In genomic region chr13:111270126-111270525, GRCh38 we compare ENCODE assay signal across 17 cellular contexts. TPM values are rescaled to one million over a fixed set of nuclear protein-coding genes. Genes with fewer than 3 reads are reported as not detected.
DNase-seq lines count a peak whose midpoint lies in the region; ATAC-seq and TF ChIP-seq lines count a peak whose summit lies in the region.
"Had no signal": no experiment of that assay in that cellular context is flagged by ENCODE, and none has a peak within 500 bp of the region (broad histone marks: within the 10 kb centered on the region; RNA-seq: fewer than 3 reads in every experiment).

No MANE protein-coding gene starts in this region.

- no peaks in the 10 kb centered on the region for H3K27me3 ChIP-seq in IMR-90 (ENCODE audit: control insufficient read depth, insufficient read depth, low read length)
- H3K27me3 ChIP-seq: colonic mucosa had no signal

- BruUV-seq in IMR-90 (replicated peaks; lab: Mats Ljungman, UMichigan), result no TSS peak

- no peak overlapping the region for H3K9ac ChIP-seq in IMR-90 (ENCODE audit: low read depth, low read length)

- H3K36me3 Mint-ChIP-seq in neural crest cell (ENCODE audit: low read depth), result peaks cover 4% of the 10 kb centered on the region

- H2AK9ac ChIP-seq in IMR-90 (replicated peaks; ENCODE audit: low read depth, low read length, poor library complexity), result no peak overlapping the region

- H3K4me3 ChIP-seq in IMR-90 (ENCODE audit: insufficient read depth, low read depth, low read length), result no peak overlapping the region
- H3K4me3 ChIP-seq in coronary artery, result no peak overlapping the region
- H3K4me3 ChIP-seq: colonic mucosa had no signal

- peak overlapping the region; percentile 15 for H2BK5ac ChIP-seq in IMR-90 (ENCODE audit: low read depth, low read length, poor library complexity, severe bottlenecking)

- no peak overlapping the region for H3K27ac ChIP-seq in IMR-90 (ENCODE audit: insufficient read depth, low read length)
- H3K27ac ChIP-seq in coronary artery, result peak overlapping the region; percentile 50 to 64
- H3K27ac ChIP-seq: colonic mucosa had no signal

- 80% methylated on average over 3 of the region's 5 CpGs; no CpG with 5 or more reads in 1 of the 2 experiments for WGBS in IMR-90 (ENCODE audit: extremely low coverage in 2 of 2, insufficient read length in 1 of 2), 2 experiments

- CTCF ChIA-PET in IMR-90 (lab: Yijun Ruan, JAX), result interaction anchor here (1.2 kb wide), 1 partner anchor 11 kb away, joined by 3 read pairs; no protein-coding TSS in a partner anchor

- H3K18ac ChIP-seq in IMR-90 (ENCODE audit: low read depth, low read length), result no peak overlapping the region

- in situ Hi-C loops in IMR-90 (cut with MboI; ENCODE audit: low sequenced_read_pairs), result no loop called here

- H3K9me1 ChIP-seq in IMR-90 (ENCODE audit: insufficient read depth, low read length), result peaks cover 43% of the 10 kb centered on the region

- peak overlapping the region in 1 of 2 experiments; percentile 15; a peak in 1 of 4 replicates for H4K8ac ChIP-seq in IMR-90 (ENCODE audit: low read depth in 2 of 2, low read length in 2 of 2)

- H3K36me3 ChIP-seq in IMR-90 (ENCODE audit: control insufficient read depth, insufficient read depth, low read length), result peaks cover 31% of the 10 kb centered on the region
- H3K36me3 ChIP-seq: colonic mucosa had no signal

- H3K9me3 ChIP-seq in IMR-90 (ENCODE audit: control insufficient read depth, insufficient read depth, low read length), result no peaks in the 10 kb centered on the region
- H3K9me3 ChIP-seq: colonic mucosa had no signal

- peak overlapping the region; percentile 35; the same call in 1 of the 2 replicates for H3K23ac ChIP-seq in IMR-90 (ENCODE audit: low read depth, low read length)

- H3K4me1 ChIP-seq in IMR-90 (ENCODE audit: control insufficient read depth, insufficient read depth, low read length), result peaks cover 25% of the 10 kb centered on the region
- H3K4me1 ChIP-seq: colonic mucosa had no signal

- H3K4ac ChIP-seq in IMR-90 (ENCODE audit: low read depth, low read length), result peak overlapping the region; percentile 55

- H2BK120ac ChIP-seq in IMR-90 (ENCODE audit: low read depth, low read length), result peak overlapping the region; percentile 12; the same call in 1 of the 2 replicates

- peak overlapping the region; percentile 69 for H3K4me2 ChIP-seq in IMR-90 (ENCODE audit: low read depth, low read length)

- H2BK20ac ChIP-seq in IMR-90 (ENCODE audit: low read depth, low read length), result peak overlapping the region; percentile 21

- H2AFZ ChIP-seq in IMR-90 (replicated peaks; ENCODE audit: low read length, poor library complexity), result no peak overlapping the region

- no peak for ATAC-seq in IMR-90 (ENCODE audit: low read depth)
- no peak for ATAC-seq in HG02642 (IDR thresholded peaks at IDR 0.05; ENCODE audit: poor library complexity, unreplicated experiment)
- ATAC-seq: activated T-cell treated with anti-CD3 and anti-CD28 coated beads, Interleukin-2, amount 50 U/mL, for 4 hours; left lobe of liver; T-cell had no signal

- H2AK5ac ChIP-seq in IMR-90 (ENCODE audit: low read depth, low read length), result no peak overlapping the region; the same call in 1 of the 2 replicates

- no peak for TF ChIP-seq RAD21 in IMR-90 (IDR thresholded peaks at IDR 0.05; ENCODE audit: low read length)

- POLR2A ChIA-PET in IMR-90 (lab: Charles Lee; ENCODE audit: unreplicated experiment), result no interaction called here

- TF ChIP-seq CTCF in IMR-90 (conservative IDR thresholded peaks at IDR 0.05; ENCODE audit: low read depth, low read length) (no peak), coronary artery (IDR thresholded peaks at IDR 0.05) (no peak), neural crest cell (conservative IDR thresholded peaks at IDR 0.05) (no peak)

- no peak overlapping the region for H4K5ac ChIP-seq in IMR-90 (ENCODE audit: low read depth, low read length)

- H4K91ac ChIP-seq in IMR-90 (ENCODE audit: insufficient read depth, low read depth, low read length), result peak overlapping the region; percentile 31; the same call in 1 of the 2 replicates

- H3K79me1 ChIP-seq in IMR-90 (ENCODE audit: low read depth in 1 of 2, low read length in 2 of 2), result peaks cover 16 to 73% of the 10 kb centered on the region in 2 experiments

- no peak for TF ChIP-seq POLR2A in IMR-90 (IDR thresholded peaks at IDR 0.05; ENCODE audit: low read depth, low read length)

- peak overlapping the region; percentile 30 for H3K27ac Mint-ChIP-seq in neural crest cell (ENCODE audit: unreplicated experiment)
- H3K27ac Mint-ChIP-seq: B cell, T-cell had no signal

- H3K56ac ChIP-seq in IMR-90 (ENCODE audit: extremely low read depth, insufficient read depth, low read length), result no peak overlapping the region

- peak; percentile 18 for DNase-seq in AG08395 (ENCODE audit: low spot score)
- DNase-seq in IMR-90, result no peak
- no peak for DNase-seq in coronary artery (ENCODE audit: low spot score)
- no peak for DNase-seq in neural crest cell (ENCODE audit: low read depth, low spot score)
- no peak for DNase-seq in SK-N-DZ (ENCODE audit: low spot score)
- no peak for DNase-seq in Kasumi-1 (lab: John Stamatoyannopoulos, UW)
- no peak for DNase-seq in activated T-cell treated with anti-CD3 and anti-CD28 coated beads, Interleukin-2, amount 50 U/mL, for 1 hour
- DNase-seq: activated CD4-positive, CD25-positive, alpha-beta regulatory T cell; activated T-cell treated with anti-CD3 and anti-CD28 coated beads, Interleukin-2, amount 50 U/mL, for 4 hours; colonic mucosa; DMS153; NCI-H2107; NCI-H69; T-cell had no signal

- H3K9me3 Mint-ChIP-seq in neural crest cell, result no peaks in the 10 kb centered on the region
- H3K9me3 Mint-ChIP-seq: activated T-cell treated with anti-CD3 and anti-CD28 coated beads, Interleukin-2, amount 50 U/mL, for 4 hours; T-cell had no signal

- H3K27me3 Mint-ChIP-seq in neural crest cell (ENCODE audit: low read depth), result no peaks in the 10 kb centered on the region
- H3K27me3 Mint-ChIP-seq: B cell, T-cell had no signal

- H2BK15ac ChIP-seq in IMR-90 (ENCODE audit: low read depth, low read length), result no peak overlapping the region

- dilution Hi-C loops in IMR-90 (cut with HindIII; ENCODE audit: low sequenced_read_pairs, unreplicated experiment), result no loop called here

- intact Hi-C loops in IMR-90 (cut with micrococcal nuclease), result no loop called here

- peak overlapping the region; percentile 48; the same call in 1 of the 2 replicates for H3K14ac ChIP-seq in IMR-90 (replicated peaks; ENCODE audit: low read depth, low read length)

- 0 out of 2 replicates have a peak, but pooled peaks cover 3% of the 10 kb centered on the region for H4K20me1 ChIP-seq in IMR-90 (ENCODE audit: insufficient read depth, low read length)

- H3K4me3 Mint-ChIP-seq in neural crest cell, result no peak overlapping the region
- H3K4me3 Mint-ChIP-seq: activated T-cell treated with anti-CD3 and anti-CD28 coated beads, Interleukin-2, amount 50 U/mL, for 4 hours; B cell; T-cell had no signal

- peaks cover 4% of the 10 kb centered on the region for H3K4me1 Mint-ChIP-seq in neural crest cell
- H3K4me1 Mint-ChIP-seq: B cell had no signal

TF ChIP-seq in IMR-90, 13 proteins besides CTCF, POLR2A, EP300 and RAD21:
- no peak for TF ChIP-seq CEBPB (IDR thresholded peaks at IDR 0.05; ENCODE audit: low read depth, low read length)
- no peak for TF ChIP-seq RFX5 (IDR thresholded peaks at IDR 0.05; ENCODE audit: low read depth, low read length)
- no peak for TF ChIP-seq MAZ (IDR thresholded peaks at IDR 0.05; ENCODE audit: borderline replicate concordance, low read depth, low read length)
- TF ChIP-seq MXI1 (IDR thresholded peaks at IDR 0.05; ENCODE audit: borderline replicate concordance, low read depth, low read length), result no peak
- no peak for TF ChIP-seq CHD1 (IDR thresholded peaks at IDR 0.05; ENCODE audit: low read depth, low read length)
- TF ChIP-seq NFE2L2 (IDR thresholded peaks at IDR 0.05; ENCODE audit: low read depth, low read length), result no peak
- no peak for TF ChIP-seq ELK1 (IDR thresholded peaks at IDR 0.05; ENCODE audit: borderline replicate concordance, low read depth, low read length)
- TF ChIP-seq FOS (IDR thresholded peaks at IDR 0.05; ENCODE audit: low read depth, low read length), result no peak
- TF ChIP-seq RCOR1 (IDR thresholded peaks at IDR 0.05; ENCODE audit: insufficient replicate concordance, low read length), result no peak
- no peak for TF ChIP-seq BHLHE40 (IDR thresholded peaks at IDR 0.05; ENCODE audit: low read depth, low read length)
- no peak for TF ChIP-seq SMC3 (IDR thresholded peaks at IDR 0.05; ENCODE audit: low read depth, low read length)

RNA-seq across cellular contexts. Expression of gene TEX29, which starts 50.3 kb away (rescaled TPM):
- total RNA-seq in IMR-90 (2012; rRNA removed) (not detected in 2 replicates), neural crest cell (0.50 TPM in 1 of 2 replicates, not detected in the other)
- 0.29 and 0.46 TPM in 2 replicates for polyA plus RNA-seq in IMR-90 (2012; rRNA removed)
- 0.21 and 0.24 TPM in 2 replicates for polyA plus RNA-seq in IMR-90 (2012; cell fraction: cytosol; rRNA removed)
- polyA plus RNA-seq in IMR-90 (2012; cell fraction: nucleus; rRNA removed; ENCODE audit: low replicate concordance), result 0.18 and 1.1 TPM in 2 replicates
- polyA plus RNA-seq in SK-N-DZ (2014; cell fraction: cytosol; rRNA removed), result not detected in 2 replicates
- polyA plus RNA-seq in SK-N-DZ (2014; cell fraction: nucleus; rRNA removed), result 1.4 TPM in 2 replicates
